ENCODE assay signal across 27 cellular contexts in genomic region chr18:49585781-49586663, GRCh38. TPM values are rescaled to one million over a fixed set of nuclear protein-coding genes. Genes with fewer than 3 reads are reported as not detected.
A peak's percentile ranks its signal among the peaks of the same experiment; 100 is the strongest.
DNase-seq lines count a peak whose midpoint lies in the region; TF ChIP-seq lines count a peak whose summit lies in the region.
"Had no signal": no experiment of that assay in that cellular context is flagged by ENCODE, and none has a peak within 500 bp of the region (broad histone marks: within the 10 kb centered on the region; RNA-seq: fewer than 3 reads in every experiment).

No MANE protein-coding gene starts in this region.

- H3K27me3 ChIP-seq in liver (ENCODE audit: control insufficient read depth in 4 of 4, insufficient read depth in 4 of 4, low read length in 3 of 4) (no peaks in the 10 kb centered on the region), brain microvascular endothelial cell (replicated peaks) (no peaks in the 10 kb centered on the region)
- H3K27me3 ChIP-seq: body of pancreas, esophagus muscularis mucosa, Peyer's patch, sigmoid colon, transverse colon had no signal

- H3K9me3 Mint-ChIP-seq in brain (no peaks in the 10 kb centered on the region), CD14-positive monocyte (no peaks in the 10 kb centered on the region)
- H3K9me3 Mint-ChIP-seq: CD8-positive, alpha-beta T cell; immature natural killer cell; stimulated activated naive CD8-positive, alpha-beta T cell treated with anti-CD3 and anti-CD28 coated beads, Interleukin-15, amount 100 ng/mL, for 72 hours; T-helper 1 cell treated with Interleukin-12 subunit alpha and Interleukin-12 subunit beta and Interleukin-4 antibody, amounts not matched to agents 30 μg/mL and 1 μg/mL, for 36 hours had no signal

- peaks cover 1 to 44% (median 28%) of the 10 kb centered on the region in 4 donors for H3K4me1 ChIP-seq in liver (ENCODE audit: control insufficient read depth in 4 of 4, insufficient read depth in 4 of 4, low read length in 3 of 4)
- H3K4me1 ChIP-seq: body of pancreas, esophagus muscularis mucosa, left ventricle myocardium inferior, sigmoid colon had no signal

- no peak for TF ChIP-seq RAD21 in liver (IDR thresholded peaks at IDR 0.05)

- peak; percentile 14 to 17 for DNase-seq in NCI-H526 (lab: John Stamatoyannopoulos, UW)
- no peak for DNase-seq in NCI-H526 treated with DMSO at 0.1 percent for 48 hours (lab: John Stamatoyannopoulos, UW)
- DNase-seq in brain microvascular endothelial cell, result no peak
- no peak for DNase-seq in NCI-H187 (lab: John Stamatoyannopoulos, UW)
- DNase-seq in CD14-positive monocyte (ENCODE audit: low spot score), result no peak
- no peak for DNase-seq in middle frontal gyrus (ENCODE audit: extremely low spot score, low spot score)
- DNase-seq: activated CD4-positive, alpha-beta T cell treated with anti-CD3 and anti-CD28 coated beads for 1 hour; activated gamma-delta T cell treated with Interleukin-2 at 50 U/mL for 16 hours; AML-193; body of pancreas; CD8-positive, alpha-beta T cell; DMS153; effector memory CD4-positive, alpha-beta T cell; immature natural killer cell; left ventricle myocardium inferior; NCI-H1105; NCI-H510A; Peyer's patch; sigmoid colon; stimulated activated naive CD8-positive, alpha-beta T cell treated with anti-CD3 and anti-CD28 coated beads, Interleukin-15, amount 100 ng/mL, for 72 hours; transverse colon had no signal

- peaks cover under 1 to 88% (median 52%) of the 10 kb centered on the region in 4 donors for H3K36me3 ChIP-seq in liver (ENCODE audit: control insufficient read depth in 4 of 4, insufficient read depth in 3 of 4, low read depth in 1 of 4, low read length in 3 of 4)
- no peaks in the 10 kb centered on the region for H3K36me3 ChIP-seq in brain microvascular endothelial cell (replicated peaks)
- H3K36me3 ChIP-seq: esophagus muscularis mucosa, left ventricle myocardium inferior, sigmoid colon, transverse colon had no signal

- H3K27me3 Mint-ChIP-seq in brain, result no peaks in the 10 kb centered on the region
- peaks cover 6 to 8% (median 6%) of the 10 kb centered on the region in 3 donors for H3K27me3 Mint-ChIP-seq in CD14-positive monocyte (ENCODE audit: low read depth in 3 of 3)

- H3K4me1 Mint-ChIP-seq in brain (peaks cover 62% of the 10 kb centered on the region), CD14-positive monocyte (no peaks in the 10 kb centered on the region)
- H3K4me1 Mint-ChIP-seq: immature natural killer cell; stimulated activated naive CD8-positive, alpha-beta T cell treated with anti-CD3 and anti-CD28 coated beads, Interleukin-15, amount 100 ng/mL, for 72 hours had no signal

- intact Hi-C loops in CD14-positive monocyte (cut with micrococcal nuclease), result no loop called here

- H3K9ac ChIP-seq in liver (ENCODE audit: low read depth in 1 of 2, low read length in 2 of 2), result no peak overlapping the region

- H3K27ac Mint-ChIP-seq in brain (peak overlapping the region; percentile 2 to 39 (median 21)), CD14-positive monocyte (no peak overlapping the region)
- H3K27ac Mint-ChIP-seq: CD8-positive, alpha-beta T cell; immature natural killer cell; stimulated activated naive CD8-positive, alpha-beta T cell treated with anti-CD3 and anti-CD28 coated beads, Interleukin-15, amount 100 ng/mL, for 72 hours; T-helper 1 cell treated with Interleukin-12 subunit alpha and Interleukin-12 subunit beta and Interleukin-4 antibody, amounts not matched to agents 30 μg/mL and 1 μg/mL, for 36 hours had no signal

- H3K4me3 Mint-ChIP-seq in brain (peak overlapping the region in 1 of 5 experiments; percentile 15), CD14-positive monocyte (no peak overlapping the region)
- H3K4me3 Mint-ChIP-seq: CD8-positive, alpha-beta T cell; immature natural killer cell; stimulated activated naive CD8-positive, alpha-beta T cell treated with anti-CD3 and anti-CD28 coated beads, Interleukin-15, amount 100 ng/mL, for 72 hours; T-helper 1 cell treated with Interleukin-12 subunit alpha and Interleukin-12 subunit beta and Interleukin-4 antibody, amounts not matched to agents 30 μg/mL and 1 μg/mL, for 36 hours had no signal

- H3K27ac ChIP-seq in liver (ENCODE audit: low read depth in 1 of 2, low read length in 2 of 2) (no peak overlapping the region), brain microvascular endothelial cell (no peak overlapping the region)
- H3K27ac ChIP-seq: body of pancreas, esophagus muscularis mucosa, HL-60, left ventricle myocardium inferior, Peyer's patch, sigmoid colon, SK-N-MC had no signal

- no peak for TF ChIP-seq CTCF in brain (conservative IDR thresholded peaks at IDR 0.05)
- no peak for TF ChIP-seq CTCF in liver (IDR thresholded peaks at IDR 0.05; ENCODE audit: low read depth, low read length, missing input control)
- no peak for TF ChIP-seq CTCF in brain microvascular endothelial cell (IDR thresholded peaks at IDR 0.05; ENCODE audit: low read depth, low read length, missing control alignments)
- no peak for TF ChIP-seq CTCF in CD14-positive monocyte (IDR thresholded peaks at IDR 0.05)

- peaks cover 31% of the 10 kb centered on the region for H3K36me3 Mint-ChIP-seq in brain
- no peaks in the 10 kb centered on the region for H3K36me3 Mint-ChIP-seq in CD14-positive monocyte
- H3K36me3 Mint-ChIP-seq: CD8-positive, alpha-beta T cell; immature natural killer cell had no signal

- in situ Hi-C loops in brain microvascular endothelial cell (cut with HindIII; ENCODE audit: low pct_ligation_motif_present, low sequenced_read_pairs), result no loop called here

- H3K9me3 ChIP-seq in liver (ENCODE audit: control insufficient read depth in 4 of 4, low read length in 3 of 4), result no peaks in the 10 kb centered on the region
- H3K9me3 ChIP-seq: body of pancreas, esophagus muscularis mucosa, left ventricle myocardium inferior, Peyer's patch, sigmoid colon, transverse colon had no signal

- H3K4me3 ChIP-seq in liver (ENCODE audit: low read depth in 1 of 3, low read length in 3 of 3) (no peak overlapping the region), brain microvascular endothelial cell (ENCODE audit: low read depth, low read length) (no peak overlapping the region)
- H3K4me3 ChIP-seq: body of pancreas, esophagus muscularis mucosa, left ventricle myocardium inferior, Peyer's patch, sigmoid colon, SK-N-MC, transverse colon had no signal

- 89% methylated on average over 9 of the region's 9 CpGs for WGBS in liver

TF ChIP-seq in liver, 16 proteins besides CTCF, POLR2A, EP300 and RAD21:
- TF ChIP-seq HNF4A (conservative IDR thresholded peaks at IDR 0.05), result peak; percentile 45 to 51
- no peak for TF ChIP-seq SP1 (IDR thresholded peaks at IDR 0.05)

RNA-seq across cellular contexts. Expression of gene LIPG, which starts 24.2 kb away (rescaled TPM):
- polyA plus RNA-seq in brain (ENCODE audit: insufficient read depth, low read depth, low replicate concordance) (0.44 TPM), liver (10 to 100 TPM; 30.6 to 48.9 TPM), CD14-positive monocyte (not detected)
- total RNA-seq in liver, result 100 to 1,000 TPM in 1 of 2 donors, 1 to 10 TPM in 1; 2.8 to 150 TPM
- total RNA-seq: CD8-positive, alpha-beta T cell; left ventricle myocardium inferior had no signal
- polyA plus RNA-seq: immature natural killer cell had no signal

Comparison
In these comparisons a context has a peak if more than half of its experiments do, and no peak if none do; other contexts are left out.
1. DNase-seq: peak in NCI-H526 (2 of 2); none in NCI-H526 treated with DMSO at 0.1 percent for 48 hours (single experiment), brain microvascular endothelial cell (single experiment), NCI-H187 (0 of 2), CD14-positive monocyte (single experiment) and middle frontal gyrus (single experiment).
2. H3K27ac Mint-ChIP-seq: peak in brain (5 of 5); none in CD14-positive monocyte (0 of 7).
3. RNA of gene LIPG, which starts 24.2 kb away (polyA plus RNA-seq): 30.6 to 48.9 TPM in liver; 0.44 TPM in brain (single experiment) and not detected in CD14-positive monocyte; every median in the first group is over 10 times any median in the second.